11 cellular contexts compared by ENCODE assay signal in genomic region chr11:7671807-7672206, GRCh38. TPM values are rescaled to one million over a fixed set of nuclear protein-coding genes. Genes with fewer than 3 reads are reported as not detected.
A peak's percentile ranks its signal among the peaks of the same experiment; 100 is the strongest.
DNase-seq lines count a peak whose midpoint lies in the region; ATAC-seq lines count a peak whose summit lies in the region.
"Had no signal": no experiment of that assay in that cellular context is flagged by ENCODE, and none has a peak within 500 bp of the region (broad histone marks: within the 10 kb centered on the region; RNA-seq: fewer than 3 reads in every experiment).

No MANE protein-coding gene starts in this region.

- DNase-seq in activated CD4-positive, alpha-beta T cell treated with anti-CD3 and anti-CD28 coated beads for 36 hours, result peak; percentile 73
- DNase-seq in activated CD4-positive, alpha-beta T cell treated with anti-CD3 and anti-CD28 coated beads for 4 hours, result no peak
- no peak for DNase-seq in stimulated activated effector memory CD8-positive, alpha-beta T cell treated with anti-CD3 and anti-CD28 coated beads, Interleukin-12 subunit alpha, Interleukin-12 subunit beta, amount 100 ng/mL, for 72 hours (ENCODE audit: low spot score in 2 of 2)
- no peak for DNase-seq in DMS153 (lab: John Stamatoyannopoulos, UW)
- DNase-seq in NCI-H1417 treated with DMSO at 0.1 percent for 48 hours (lab: John Stamatoyannopoulos, UW), result no peak
- no peak for DNase-seq in Ammon's horn (ENCODE audit: low spot score)

- peak; percentile 76 for ATAC-seq in activated CD4-positive, alpha-beta T cell treated with anti-CD3 and anti-CD28 coated beads for 36 hours
- ATAC-seq in GM21619 (IDR thresholded peaks at IDR 0.05; ENCODE audit: unreplicated experiment) (peak; percentile 60), HG03469 (IDR thresholded peaks at IDR 0.05; ENCODE audit: unreplicated experiment) (peak; percentile 54)
- peak; percentile 29 for ATAC-seq in stimulated activated effector memory CD8-positive, alpha-beta T cell treated with anti-CD3 and anti-CD28 coated beads, Interleukin-12 subunit alpha, Interleukin-12 subunit beta, amount 100 ng/mL, for 72 hours

- H3K4me3 Mint-ChIP-seq in activated CD4-positive, alpha-beta T cell treated with anti-CD3 and anti-CD28 coated beads for 36 hours, result no peak overlapping the region
- H3K4me3 Mint-ChIP-seq in stimulated activated effector memory CD8-positive, alpha-beta T cell treated with anti-CD3 and anti-CD28 coated beads, Interleukin-12 subunit alpha, Interleukin-12 subunit beta, amount 100 ng/mL, for 72 hours, result no peak overlapping the region

- H3K4me1 Mint-ChIP-seq in activated CD4-positive, alpha-beta T cell treated with anti-CD3 and anti-CD28 coated beads for 36 hours, result peaks cover 33% of the 10 kb centered on the region
- H3K4me1 Mint-ChIP-seq in stimulated activated effector memory CD8-positive, alpha-beta T cell treated with anti-CD3 and anti-CD28 coated beads, Interleukin-12 subunit alpha, Interleukin-12 subunit beta, amount 100 ng/mL, for 72 hours, result peaks cover 19% of the 10 kb centered on the region

- H3K27me3 Mint-ChIP-seq in activated CD4-positive, alpha-beta T cell treated with anti-CD3 and anti-CD28 coated beads for 36 hours, result peaks cover 32% of the 10 kb centered on the region

- CTCF ChIA-PET in activated CD4-positive, alpha-beta T cell treated with anti-CD3 and anti-CD28 coated beads for 36 hours (lab: Charles Lee), result no interaction called here

- POLR2A ChIA-PET in activated CD4-positive, alpha-beta T cell treated with anti-CD3 and anti-CD28 coated beads for 36 hours (lab: Charles Lee), result no interaction called here

- H3K27ac Mint-ChIP-seq in activated CD4-positive, alpha-beta T cell treated with anti-CD3 and anti-CD28 coated beads for 36 hours, result no peak overlapping the region
- no peak overlapping the region for H3K27ac Mint-ChIP-seq in stimulated activated effector memory CD8-positive, alpha-beta T cell treated with anti-CD3 and anti-CD28 coated beads, Interleukin-12 subunit alpha, Interleukin-12 subunit beta, amount 100 ng/mL, for 72 hours
- H3K27ac Mint-ChIP-seq: activated naive CD8-positive, alpha-beta T cell had no signal

- H3K36me3 Mint-ChIP-seq in activated CD4-positive, alpha-beta T cell treated with anti-CD3 and anti-CD28 coated beads for 36 hours (ENCODE audit: low read depth), result peaks cover 2% of the 10 kb centered on the region
- H3K36me3 Mint-ChIP-seq in stimulated activated effector memory CD8-positive, alpha-beta T cell treated with anti-CD3 and anti-CD28 coated beads, Interleukin-12 subunit alpha, Interleukin-12 subunit beta, amount 100 ng/mL, for 72 hours, result no peaks in the 10 kb centered on the region
- H3K36me3 Mint-ChIP-seq: activated naive CD8-positive, alpha-beta T cell had no signal

- no peaks in the 10 kb centered on the region for H3K9me3 Mint-ChIP-seq in activated CD4-positive, alpha-beta T cell treated with anti-CD3 and anti-CD28 coated beads for 36 hours (ENCODE audit: low read depth)
- no peaks in the 10 kb centered on the region for H3K9me3 Mint-ChIP-seq in stimulated activated effector memory CD8-positive, alpha-beta T cell treated with anti-CD3 and anti-CD28 coated beads, Interleukin-12 subunit alpha, Interleukin-12 subunit beta, amount 100 ng/mL, for 72 hours

- intact Hi-C loops in activated CD4-positive, alpha-beta T cell treated with anti-CD3 and anti-CD28 coated beads for 36 hours (cut with DNase I, micrococcal nuclease), result loop anchor here in 1 of 2 experiments (10.0 kb wide), 1 partner anchor 1967 kb away; no protein-coding TSS in a partner anchor

RNA-seq across cellular contexts. Expression of gene CYB5R2, which starts 1.5 kb away (rescaled TPM):
- total RNA-seq in activated CD4-positive, alpha-beta T cell treated with anti-CD3 and anti-CD28 coated beads for 36 hours, result 1 to 10 TPM; 6.6 to 8.2 TPM
- total RNA-seq: A172 had no signal

RNA-seq across cellular contexts. Expression of gene OVCH2, which starts 34.5 kb away (rescaled TPM):
- total RNA-seq in activated CD4-positive, alpha-beta T cell treated with anti-CD3 and anti-CD28 coated beads for 36 hours, result not detected
- total RNA-seq: A172, SK-MEL-5 had no signal
